In the genomic region with DNA sequence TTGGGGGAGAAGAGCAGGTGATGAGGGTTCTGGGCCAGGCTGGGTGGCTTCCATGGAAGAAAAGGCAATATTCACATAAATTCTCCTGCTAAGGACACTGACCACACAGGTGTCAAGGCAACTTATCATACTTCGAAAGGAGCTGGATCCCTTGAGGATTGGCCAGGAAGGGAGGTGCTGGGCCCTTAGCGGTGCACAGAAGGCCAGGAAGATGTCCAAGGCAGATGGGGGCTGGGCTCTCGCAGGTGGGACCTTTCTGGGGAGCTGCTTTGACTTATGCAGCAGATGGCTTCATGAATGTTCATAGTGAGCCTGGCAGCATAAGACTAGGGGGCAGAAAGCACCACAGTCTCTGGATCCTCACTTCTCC, we compare ENCODE assay signal across 9 cellular contexts. TPM values are rescaled to one million over a fixed set of nuclear protein-coding genes. Genes with fewer than 3 reads are reported as not detected.
A peak's percentile ranks its signal among the peaks of the same experiment; 100 is the strongest.
DNase-seq lines count a peak whose midpoint lies in the region; ATAC-seq and TF ChIP-seq lines count a peak whose summit lies in the region.
"Had no signal": no experiment of that assay in that cellular context is flagged by ENCODE, and none has a peak within 500 bp of the region (broad histone marks: within the 10 kb centered on the region; RNA-seq: fewer than 3 reads in every experiment).

No MANE protein-coding gene starts in this region.

- peaks cover 14% of the 10 kb centered on the region for H3K79me2 ChIP-seq in GM23338 (replicated peaks; ENCODE audit: insufficient read depth)

- DNase-seq in GM23338 (ENCODE audit: low spot score) (no peak), right cardiac atrium (peak in 1 of 3 donors; percentile 52), NCI-H1048 (lab: John Stamatoyannopoulos, UW) (no peak), DMS153 treated with DMSO at 0.1 percent for 48 hours (lab: John Stamatoyannopoulos, UW; ENCODE audit: unreplicated experiment) (no peak)
- no peak for DNase-seq in stimulated activated effector memory CD8-positive, alpha-beta T cell treated with anti-CD3 and anti-CD28 coated beads, Interleukin-12 subunit alpha, Interleukin-12 subunit beta, amount 100 ng/mL, for 72 hours (ENCODE audit: low spot score in 2 of 2)

- no peaks in the 10 kb centered on the region for H3K9me3 ChIP-seq in right cardiac atrium (ENCODE audit: control insufficient read depth, low read length)

- no peak overlapping the region; the same call in 2 of the 3 replicates for H3K4me3 Mint-ChIP-seq in GM23338
- no peak overlapping the region for H3K4me3 Mint-ChIP-seq in stimulated activated effector memory CD8-positive, alpha-beta T cell treated with anti-CD3 and anti-CD28 coated beads, Interleukin-12 subunit alpha, Interleukin-12 subunit beta, amount 100 ng/mL, for 72 hours
- H3K4me3 Mint-ChIP-seq: activated CD4-positive, alpha-beta T cell treated with anti-CD3 and anti-CD28 coated beads, Interleukin-2, amount 10 ng/mL, durations not matched to agents 24 days and 14 days; activated naive CD4-positive, alpha-beta T cell treated with anti-CD3 and anti-CD28 coated beads for 36 hours had no signal

- H2AFZ ChIP-seq in GM23338, result no peak overlapping the region

- no peaks in the 10 kb centered on the region for H3K9me2 ChIP-seq in GM23338 (ENCODE audit: insufficient read depth)

- H3K4me1 Mint-ChIP-seq in GM23338, result peaks cover 24% of the 10 kb centered on the region
- H3K4me1 Mint-ChIP-seq in stimulated activated effector memory CD8-positive, alpha-beta T cell treated with anti-CD3 and anti-CD28 coated beads, Interleukin-12 subunit alpha, Interleukin-12 subunit beta, amount 100 ng/mL, for 72 hours, result peaks cover 41% of the 10 kb centered on the region

- no peak overlapping the region for H3K27ac Mint-ChIP-seq in GM23338
- peak overlapping the region; percentile 32 for H3K27ac Mint-ChIP-seq in stimulated activated effector memory CD8-positive, alpha-beta T cell treated with anti-CD3 and anti-CD28 coated beads, Interleukin-12 subunit alpha, Interleukin-12 subunit beta, amount 100 ng/mL, for 72 hours

- H4K20me1 ChIP-seq in GM23338 (replicated peaks; ENCODE audit: insufficient read depth), result 0 out of 2 replicates have a peak, but pooled peaks cover 6% of the 10 kb centered on the region

- peak overlapping the region; percentile 80; the same call in 1 of the 2 replicates for H3K27ac ChIP-seq in GM23338 (ENCODE audit: low read depth)
- no peak overlapping the region for H3K27ac ChIP-seq in VCaP
- peak overlapping the region; percentile 33 for H3K27ac ChIP-seq in right cardiac atrium (ENCODE audit: low read length)

- TF ChIP-seq CTCF in GM23338 (conservative IDR thresholded peaks at IDR 0.05; ENCODE audit: low read depth in 2 of 2) (no peak), VCaP (conservative IDR thresholded peaks at IDR 0.05) (peak; percentile 35)

- peaks cover 8% of the 10 kb centered on the region; the same call in 1 of the 2 replicates for H3K36me3 ChIP-seq in GM23338 (ENCODE audit: insufficient read depth)

- no peaks in the 10 kb centered on the region for H3K9me3 Mint-ChIP-seq in GM23338
- H3K9me3 Mint-ChIP-seq in stimulated activated effector memory CD8-positive, alpha-beta T cell treated with anti-CD3 and anti-CD28 coated beads, Interleukin-12 subunit alpha, Interleukin-12 subunit beta, amount 100 ng/mL, for 72 hours, result no peaks in the 10 kb centered on the region
- H3K9me3 Mint-ChIP-seq: activated CD4-positive, alpha-beta T cell treated with anti-CD3 and anti-CD28 coated beads, Interleukin-2, amount 10 ng/mL, durations not matched to agents 24 days and 14 days; activated naive CD4-positive, alpha-beta T cell treated with anti-CD3 and anti-CD28 coated beads for 36 hours had no signal

- no peak overlapping the region for H3K4me3 ChIP-seq in GM23338
- H3K4me3 ChIP-seq in right cardiac atrium (ENCODE audit: low read length), result no peak overlapping the region

- intact Hi-C loops in right cardiac atrium (cut with DNase I), result loop anchor here in 1 of 4 donors (5.0 kb wide), 1 partner anchor 43 kb away; a partner anchor contains a TSS

- peaks cover 12% of the 10 kb centered on the region for H3K27me3 Mint-ChIP-seq in GM23338 (ENCODE audit: insufficient read depth, low read depth, poor library complexity)
- H3K27me3 Mint-ChIP-seq: activated CD4-positive, alpha-beta T cell treated with anti-CD3 and anti-CD28 coated beads, Interleukin-2, amount 10 ng/mL, durations not matched to agents 24 days and 14 days had no signal

- H3F3A ChIP-seq in GM23338 (replicated peaks; ENCODE audit: low read depth), result peaks cover 17% of the 10 kb centered on the region; the same call in 1 of the 2 replicates

- WGBS in right cardiac atrium, result 48% methylated on average over 3 of the region's 3 CpGs

- H3K27me3 ChIP-seq in GM23338 (ENCODE audit: insufficient read depth) (no peaks in the 10 kb centered on the region), right cardiac atrium (ENCODE audit: control insufficient read depth, insufficient read depth) (no peaks in the 10 kb centered on the region)

- ATAC-seq in GM23338 (no peak), right cardiac atrium (no peak), GM21526 (IDR thresholded peaks at IDR 0.05; ENCODE audit: low FRiP score, unreplicated experiment) (no peak)
- no peak for ATAC-seq in stimulated activated effector memory CD8-positive, alpha-beta T cell treated with anti-CD3 and anti-CD28 coated beads, Interleukin-12 subunit alpha, Interleukin-12 subunit beta, amount 100 ng/mL, for 72 hours

- H3K4me2 ChIP-seq in GM23338, result no peak overlapping the region

- H3K36me3 Mint-ChIP-seq in GM23338 (ENCODE audit: low read depth), result peaks cover 41% of the 10 kb centered on the region
- peaks cover 59% of the 10 kb centered on the region for H3K36me3 Mint-ChIP-seq in stimulated activated effector memory CD8-positive, alpha-beta T cell treated with anti-CD3 and anti-CD28 coated beads, Interleukin-12 subunit alpha, Interleukin-12 subunit beta, amount 100 ng/mL, for 72 hours

- H3K4me1 ChIP-seq in GM23338 (ENCODE audit: insufficient read depth) (peaks cover 12% of the 10 kb centered on the region), right cardiac atrium (ENCODE audit: control insufficient read depth, insufficient read depth, low read length) (peaks cover 10% of the 10 kb centered on the region)

TF ChIP-seq in GM23338, 12 proteins besides CTCF, POLR2A, EP300 and RAD21 (continues in another document):
- TF ChIP-seq EZH2phosphoT487 (IDR thresholded peaks at IDR 0.05; ENCODE audit: unreplicated experiment) (no peak), EZH2 (IDR thresholded peaks at IDR 0.05; ENCODE audit: low read depth, unreplicated experiment) (no peak), NANOG (IDR thresholded peaks at IDR 0.05; ENCODE audit: borderline replicate concordance) (no peak), POLR2AphosphoS5 (IDR thresholded peaks at IDR 0.05; ENCODE audit: low read depth) (no peak), CREB1 (CRISPR knock-in tag; IDR thresholded peaks at IDR 0.05; ENCODE audit: low read depth) (no peak), ZNF114 (CRISPR knock-in tag; IDR thresholded peaks at IDR 0.05) (no peak), JUNB (IDR thresholded peaks at IDR 0.05; ENCODE audit: unreplicated experiment) (no peak)
- TF ChIP-seq, protein P1, sequence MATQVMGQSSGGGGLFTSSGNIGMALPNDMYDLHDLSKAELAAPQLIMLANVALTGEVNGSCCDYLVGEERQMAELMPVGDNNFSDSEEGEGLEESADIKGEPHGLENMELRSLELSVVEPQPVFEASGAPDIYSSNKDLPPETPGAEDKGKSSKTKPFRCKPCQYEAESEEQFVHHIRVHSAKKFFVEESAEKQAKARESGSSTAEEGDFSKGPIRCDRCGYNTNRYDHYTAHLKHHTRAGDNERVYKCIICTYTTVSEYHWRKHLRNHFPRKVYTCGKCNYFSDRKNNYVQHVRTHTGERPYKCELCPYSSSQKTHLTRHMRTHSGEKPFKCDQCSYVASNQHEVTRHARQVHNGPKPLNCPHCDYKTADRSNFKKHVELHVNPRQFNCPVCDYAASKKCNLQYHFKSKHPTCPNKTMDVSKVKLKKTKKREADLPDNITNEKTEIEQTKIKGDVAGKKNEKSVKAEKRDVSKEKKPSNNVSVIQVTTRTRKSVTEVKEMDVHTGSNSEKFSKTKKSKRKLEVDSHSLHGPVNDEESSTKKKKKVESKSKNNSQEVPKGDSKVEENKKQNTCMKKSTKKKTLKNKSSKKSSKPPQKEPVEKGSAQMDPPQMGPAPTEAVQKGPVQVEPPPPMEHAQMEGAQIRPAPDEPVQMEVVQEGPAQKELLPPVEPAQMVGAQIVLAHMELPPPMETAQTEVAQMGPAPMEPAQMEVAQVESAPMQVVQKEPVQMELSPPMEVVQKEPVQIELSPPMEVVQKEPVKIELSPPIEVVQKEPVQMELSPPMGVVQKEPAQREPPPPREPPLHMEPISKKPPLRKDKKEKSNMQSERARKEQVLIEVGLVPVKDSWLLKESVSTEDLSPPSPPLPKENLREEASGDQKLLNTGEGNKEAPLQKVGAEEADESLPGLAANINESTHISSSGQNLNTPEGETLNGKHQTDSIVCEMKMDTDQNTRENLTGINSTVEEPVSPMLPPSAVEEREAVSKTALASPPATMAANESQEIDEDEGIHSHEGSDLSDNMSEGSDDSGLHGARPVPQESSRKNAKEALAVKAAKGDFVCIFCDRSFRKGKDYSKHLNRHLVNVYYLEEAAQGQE (IDR thresholded peaks at IDR 0.05; ENCODE audit: unreplicated experiment), result no peak

RNA-seq across cellular contexts. Expression of gene CD63, which starts 3.9 kb away (rescaled TPM):
- total RNA-seq in GM23338 (2014; rRNA removed; shearing (Covaris generic)), result 294 and 307 TPM in 2 replicates
- 670 and 685 TPM in 2 replicates for polyA plus RNA-seq in GM23338 (2016; fragmentation: Nextera tagmentation; extraction: Ambion mirVana)
- 1,000 to 10,000 TPM; 1,076 to 1,430 (median 1,264) TPM for total RNA-seq in right cardiac atrium
- 1,376 TPM for polyA plus RNA-seq in right cardiac atrium

RNA-seq across cellular contexts. Expression of gene RDH5, which starts 4.7 kb away (rescaled TPM):
- total RNA-seq in GM23338 (2014; rRNA removed; shearing (Covaris generic)), result 1.7 and 7.5 TPM in 2 replicates
- 3.9 and 5.4 TPM in 2 replicates for polyA plus RNA-seq in GM23338 (2016; fragmentation: Nextera tagmentation; extraction: Ambion mirVana)
- total RNA-seq in right cardiac atrium, result 10 to 100 TPM; 15.9 to 27.7 (median 23.3) TPM
- polyA plus RNA-seq in right cardiac atrium, result 24.1 TPM

RNA-seq across cellular contexts. Expression of gene BLOC1S1, which starts 9.1 kb away (rescaled TPM):
- total RNA-seq in GM23338 (2014; rRNA removed; shearing (Covaris generic)), result 52.3 and 68.3 TPM in 2 replicates
- polyA plus RNA-seq in GM23338 (2016; fragmentation: Nextera tagmentation; extraction: Ambion mirVana) (174 and 198 TPM in 2 replicates), right cardiac atrium (205 TPM)
- 100 to 1,000 TPM; 134 to 149 (median 139) TPM for total RNA-seq in right cardiac atrium

RNA-seq across cellular contexts. Expression of gene ITGA7, which starts 17.2 kb away (rescaled TPM):
- 45.3 and 49.1 TPM in 2 replicates for total RNA-seq in GM23338 (2014; rRNA removed; shearing (Covaris generic))
- polyA plus RNA-seq in GM23338 (2016; fragmentation: Nextera tagmentation; extraction: Ambion mirVana) (17.4 and 20.0 TPM in 2 replicates), right cardiac atrium (288 TPM)
- total RNA-seq in right cardiac atrium, result 100 to 1,000 TPM; 465 to 674 (median 604) TPM

RNA-seq across cellular contexts. Expression of gene GDF11, which starts 18.0 kb away (rescaled TPM):
- total RNA-seq in GM23338 (2014; rRNA removed; shearing (Covaris generic)), result 12.5 and 12.6 TPM in 2 replicates
- polyA plus RNA-seq in GM23338 (2016; fragmentation: Nextera tagmentation; extraction: Ambion mirVana), result 3.7 and 3.8 TPM in 2 replicates
- 10 to 100 TPM; 16.2 to 17.5 (median 16.7) TPM for total RNA-seq in right cardiac atrium
- polyA plus RNA-seq in right cardiac atrium, result 11.5 TPM
